ENCODE assay signal across 8 cellular contexts in the genomic region with DNA sequence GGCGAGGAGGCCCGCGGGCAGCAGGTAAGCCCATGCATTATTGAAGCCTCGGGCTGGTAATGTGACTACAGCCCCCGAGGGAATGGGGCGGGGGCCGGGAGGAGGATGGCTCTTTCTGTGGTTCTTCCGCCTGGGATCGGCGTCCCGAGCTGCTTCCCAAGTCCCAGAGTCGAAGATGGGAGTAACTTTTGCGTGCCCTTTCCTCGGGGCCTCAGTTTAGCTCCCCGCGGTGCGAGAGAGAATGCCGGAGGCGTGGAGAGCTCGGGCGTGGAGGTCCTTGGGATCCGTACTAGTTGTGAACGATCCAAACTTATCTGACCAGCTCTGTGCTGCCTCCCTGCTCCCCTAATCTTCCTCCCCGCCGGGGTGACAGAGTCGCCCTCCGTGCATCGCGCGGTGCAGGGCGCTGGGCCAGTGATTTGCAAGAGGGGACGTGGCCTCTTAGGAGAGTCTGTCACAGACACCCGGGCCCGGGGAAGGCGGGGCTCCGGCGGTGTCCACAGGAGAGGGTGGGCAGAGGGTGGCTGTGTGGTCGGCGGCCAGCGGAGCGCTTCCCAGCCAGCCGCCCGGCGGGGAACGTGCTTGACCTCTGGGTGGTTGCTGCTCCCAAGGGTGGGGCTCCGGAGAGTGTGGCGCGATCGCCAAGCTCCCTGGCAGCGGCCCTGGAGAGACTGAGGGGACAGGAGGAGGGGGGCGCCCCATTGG. TPM values are rescaled to one million over a fixed set of nuclear protein-coding genes. Genes with fewer than 3 reads are reported as not detected.
DNase-seq lines count a peak whose midpoint lies in the region; ATAC-seq and TF ChIP-seq lines count a peak whose summit lies in the region.

No MANE protein-coding gene starts in this region.

- H3K36me3 Mint-ChIP-seq in Caco-2 (ENCODE audit: insufficient read depth, unreplicated experiment) (peaks cover 54% of the 10 kb centered on the region), endodermal cell (ENCODE audit: low read depth) (peaks cover 8% of the 10 kb centered on the region), memory B cell (peaks cover 2% of the 10 kb centered on the region)
- H3K36me3 Mint-ChIP-seq in activated CD4-positive, alpha-beta memory T cell treated with anti-CD3 and anti-CD28 coated beads, Interleukin-2, amount 10 ng/mL, durations not matched to agents 7 days and 5 days (ENCODE audit: low read depth) = no peaks in the 10 kb centered on the region

- POLR2A ChIA-PET in Caco-2 (lab: Charles Lee) = interaction anchor here (0.6 to 1.3 kb wide), 3 partner anchors 21 to 70 kb away, joined by 4 to 8 read pairs (median 5); no protein-coding TSS in a partner anchor
- POLR2A ChIA-PET in activated CD4-positive, alpha-beta memory T cell treated with anti-CD3 and anti-CD28 coated beads, Interleukin-2, amount 10 ng/mL, durations not matched to agents 7 days and 5 days (lab: Charles Lee) = interaction anchor here (0.6 to 1.8 kb wide), 5 partner anchors 20 to 222 kb away, joined by 3 to 12 read pairs (median 3); no protein-coding TSS in a partner anchor

- intact Hi-C loops in Caco-2 (cut with micrococcal nuclease; ENCODE audit: unreplicated experiment) = loop anchor here (1.0 to 10.0 kb wide), 8 partner anchors 17 to 199 kb away; a partner anchor contains a TSS

- WGBS in endodermal cell (ENCODE audit: insufficient coverage in 1 of 2, insufficient read length in 1 of 2), 2 experiments = 0% methylated on average over 11 to 51 of the region's 51 CpGs

- H3K4me1 Mint-ChIP-seq in Caco-2 (ENCODE audit: low read depth, unreplicated experiment) = peaks cover 17% of the 10 kb centered on the region
- H3K4me1 Mint-ChIP-seq in activated CD4-positive, alpha-beta memory T cell treated with anti-CD3 and anti-CD28 coated beads, Interleukin-2, amount 10 ng/mL, durations not matched to agents 7 days and 5 days = peaks cover 24% of the 10 kb centered on the region
- peaks cover 11% of the 10 kb centered on the region for H3K4me1 Mint-ChIP-seq in endodermal cell
- H3K4me1 Mint-ChIP-seq in memory B cell = peaks cover 11% of the 10 kb centered on the region

- no peaks in the 10 kb centered on the region for H3K27me3 Mint-ChIP-seq in Caco-2 (ENCODE audit: insufficient read depth, unreplicated experiment)
- peaks cover 23% of the 10 kb centered on the region for H3K27me3 Mint-ChIP-seq in activated CD4-positive, alpha-beta memory T cell treated with anti-CD3 and anti-CD28 coated beads, Interleukin-2, amount 10 ng/mL, durations not matched to agents 7 days and 5 days
- peaks cover 7% of the 10 kb centered on the region for H3K27me3 Mint-ChIP-seq in endodermal cell (ENCODE audit: insufficient read depth)
- peaks cover 12% of the 10 kb centered on the region for H3K27me3 Mint-ChIP-seq in memory B cell

- CTCF ChIA-PET in Caco-2 (lab: Charles Lee) = interaction anchor here (0.6 to 2.1 kb wide), 4 partner anchors 21 to 196 kb away, joined by 3 to 10 read pairs (median 3); no protein-coding TSS in a partner anchor
- CTCF ChIA-PET in activated CD4-positive, alpha-beta memory T cell treated with anti-CD3 and anti-CD28 coated beads, Interleukin-2, amount 10 ng/mL, durations not matched to agents 7 days and 5 days (lab: Charles Lee) = interaction anchor here (0.6 to 2.5 kb wide), 6 partner anchors 25 to 376 kb away, joined by 3 to 13 read pairs (median 4); no protein-coding TSS in a partner anchor

- peaks cover 5% of the 10 kb centered on the region for H3K9me3 Mint-ChIP-seq in Caco-2 (ENCODE audit: unreplicated experiment)
- no peaks in the 10 kb centered on the region for H3K9me3 Mint-ChIP-seq in activated CD4-positive, alpha-beta memory T cell treated with anti-CD3 and anti-CD28 coated beads, Interleukin-2, amount 10 ng/mL, durations not matched to agents 7 days and 5 days
- no peaks in the 10 kb centered on the region for H3K9me3 Mint-ChIP-seq in endodermal cell
- H3K9me3 Mint-ChIP-seq in memory B cell = no peaks in the 10 kb centered on the region

- H3K4me3 Mint-ChIP-seq in Caco-2 (ENCODE audit: unreplicated experiment) (peak overlapping the region; percentile 81), endodermal cell (peak overlapping the region; percentile 89), memory B cell (peak overlapping the region; percentile 95)
- H3K4me3 Mint-ChIP-seq in activated CD4-positive, alpha-beta memory T cell treated with anti-CD3 and anti-CD28 coated beads, Interleukin-2, amount 10 ng/mL, durations not matched to agents 7 days and 5 days = peak overlapping the region; percentile 89

- H3K27ac Mint-ChIP-seq in Caco-2 (ENCODE audit: unreplicated experiment) = peak overlapping the region; percentile 95
- peak overlapping the region; percentile 27 for H3K27ac Mint-ChIP-seq in activated CD4-positive, alpha-beta memory T cell treated with anti-CD3 and anti-CD28 coated beads, Interleukin-2, amount 10 ng/mL, durations not matched to agents 7 days and 5 days
- H3K27ac Mint-ChIP-seq in endodermal cell = peak overlapping the region; percentile 95
- no peak overlapping the region for H3K27ac Mint-ChIP-seq in memory B cell

- H3K27ac ChIP-seq in endodermal cell (ENCODE audit: low read depth, low read length) = peak overlapping the region; percentile 97

- H3K36me3 ChIP-seq in Caco-2 (ENCODE audit: control insufficient read depth, insufficient read depth, low read length) (no peaks in the 10 kb centered on the region), endodermal cell (ENCODE audit: control insufficient read depth, insufficient read depth, low read length) (peaks cover 10% of the 10 kb centered on the region)

- no TSS peak for BruUV-seq in Caco-2 (replicated peaks; lab: Mats Ljungman, UMichigan)

- H3K9ac ChIP-seq in endodermal cell (ENCODE audit: extremely low read depth, low read length, poor library complexity, severe bottlenecking) = peak overlapping the region; percentile 84

- H3K27me3 ChIP-seq in Caco-2 (replicated peaks; ENCODE audit: control insufficient read depth, insufficient read depth, low read length) (no peaks in the 10 kb centered on the region), endodermal cell (ENCODE audit: control insufficient read depth, insufficient read depth, low read length, poor library complexity, severe bottlenecking) (no peaks in the 10 kb centered on the region)

- TF ChIP-seq CTCF in Caco-2 (IDR thresholded peaks at IDR 0.05; ENCODE audit: insufficient read depth in 1 of 2, low read depth in 1 of 2, low read length in 1 of 2, severe bottlenecking in 1 of 2, unreplicated experiment in 1 of 2) (no peak), endodermal cell (conservative IDR thresholded peaks at IDR 0.05) (no peak)

- ATAC-seq in GM21529 (IDR thresholded peaks at IDR 0.05; ENCODE audit: unreplicated experiment) (peak; percentile 35), memory B cell (ENCODE audit: low read depth) (peak; percentile 33)
- peak; percentile 48 for ATAC-seq in stimulated activated naive CD8-positive, alpha-beta T cell treated with anti-CD3 and anti-CD28 coated beads, Interleukin-15, Interleukin-2, amounts not matched to agents 100 U/mL and 50 U/mL, for 24 hours

- H3K9me3 ChIP-seq in Caco-2 = no peaks in the 10 kb centered on the region
- no peaks in the 10 kb centered on the region for H3K9me3 ChIP-seq in endodermal cell (ENCODE audit: control insufficient read depth, low read length)

- peak; percentile 66 to 67 for DNase-seq in Caco-2
- peak; percentile 87 for DNase-seq in M059J (ENCODE audit: low read depth)
- peak; percentile 32 for DNase-seq in activated CD4-positive, alpha-beta memory T cell treated with anti-CD3 and anti-CD28 coated beads, Interleukin-2, amount 10 ng/mL, durations not matched to agents 7 days and 5 days
- DNase-seq in endodermal cell = peak; percentile 80
- DNase-seq in memory B cell (ENCODE audit: low spot score in 2 of 2) = peak in 1 of 2 donors; percentile 41
- peak; percentile 42 for DNase-seq in stimulated activated naive CD8-positive, alpha-beta T cell treated with anti-CD3 and anti-CD28 coated beads, Interleukin-15, Interleukin-2, amounts not matched to agents 100 U/mL and 50 U/mL, for 24 hours
- DNase-seq in NCI-H1694 treated with DMSO at 0.1 percent for 48 hours (lab: John Stamatoyannopoulos, UW) = no peak

- H3K4me3 ChIP-seq in Caco-2 (ENCODE audit: low read depth, low read length) (peak overlapping the region; percentile 71), endodermal cell (ENCODE audit: low read length) (peak overlapping the region; percentile 90)

- H3K4me1 ChIP-seq in Caco-2 (peaks cover 7% of the 10 kb centered on the region; the same call in 1 of the 2 replicates), endodermal cell (ENCODE audit: control insufficient read depth, insufficient read depth, low read length) (peaks cover 3% of the 10 kb centered on the region)

RNA-seq across cellular contexts. Expression of a gene that starts 0.8 kb away (rescaled TPM):
- total RNA-seq in Caco-2 (2022) (216 and 233 TPM in 2 replicates), endodermal cell (10 to 100 TPM; 67.7 to 79.7 TPM)
- total RNA-seq in M059J (2014; rRNA removed; shearing (Covaris generic)) = 74.4 and 93.3 TPM in 2 replicates
- 100 to 1,000 TPM; 140 to 146 TPM for total RNA-seq in activated CD4-positive, alpha-beta memory T cell treated with anti-CD3 and anti-CD28 coated beads, Interleukin-2, amount 10 ng/mL, durations not matched to agents 7 days and 5 days
- 40.1 TPM for polyA plus RNA-seq in endodermal cell (2013, experiment 1 of 2)
- polyA plus RNA-seq in endodermal cell (2013, experiment 2 of 2) = 44.5 TPM
